In the genomic region with DNA sequence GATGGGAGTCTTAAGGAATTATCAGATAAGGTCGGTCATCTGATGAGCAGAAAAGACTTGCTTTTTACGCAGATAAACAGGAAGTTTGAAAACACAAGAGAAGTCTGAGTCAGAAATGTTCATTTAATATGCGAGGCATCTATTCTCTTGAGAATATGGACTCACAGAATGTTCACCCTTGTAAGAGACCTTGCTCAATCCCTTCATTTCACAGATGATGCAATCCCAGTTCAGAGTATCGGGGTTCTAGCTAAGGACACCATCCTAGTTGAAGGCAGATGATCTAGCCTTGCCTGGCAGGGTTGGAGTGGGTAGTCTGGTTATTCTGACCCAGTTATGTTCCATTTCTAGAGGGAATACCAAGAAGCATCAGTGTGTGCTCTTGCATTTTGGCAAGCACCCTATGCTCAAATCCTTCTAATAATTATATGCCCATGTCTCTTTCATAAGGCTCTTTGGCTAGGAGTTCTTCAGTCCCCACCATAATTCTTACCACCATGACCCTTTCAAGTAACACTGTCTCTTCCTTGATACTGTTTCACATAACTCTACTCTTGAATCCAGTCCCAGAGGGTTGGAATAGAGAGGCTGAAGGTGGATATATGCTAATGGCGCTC, we compare ENCODE assay signal across 8 cellular contexts. TPM values are rescaled to one million over a fixed set of nuclear protein-coding genes. Genes with fewer than 3 reads are reported as not detected.
DNase-seq lines count a peak whose midpoint lies in the region; ATAC-seq, FAIRE-seq and TF ChIP-seq lines count a peak whose summit lies in the region.

No MANE protein-coding gene starts in this region.

- no peak overlapping the region for H3K4me3 ChIP-seq in endothelial cell of umbilical vein (replicated peaks in 1 of 3; ENCODE audit: insufficient read depth in 1 of 3, low read depth in 1 of 3, low read length in 3 of 3)
- H3K4me3 ChIP-seq in parathyroid adenoma (ENCODE audit: low read depth, low read length), result no peak overlapping the region

- intact Hi-C loops in endothelial cell of umbilical vein (cut with micrococcal nuclease), result loop anchor here (2.0 kb wide), 1 partner anchor 67 kb away; no protein-coding TSS in a partner anchor

- no peak overlapping the region for H3K27ac Mint-ChIP-seq in endothelial cell (ENCODE audit: unreplicated experiment)

- dilution Hi-C loops in endothelial cell of umbilical vein (cut with MboI; ENCODE audit: extremely low pct_ligation_motif_present, low sequenced_read_pairs), result no loop called here

- H3K4me2 ChIP-seq in endothelial cell of umbilical vein (ENCODE audit: insufficient read depth, low read length), result peak overlapping the region; percentile 31
- no peak overlapping the region for H3K4me2 ChIP-seq in parathyroid adenoma (ENCODE audit: low read length)

- no peaks in the 10 kb centered on the region for H3K36me3 ChIP-seq in endothelial cell of umbilical vein (ENCODE audit: control insufficient read depth in 2 of 2, extremely low read depth in 1 of 2, insufficient read depth in 2 of 2, low read length in 2 of 2)
- H3K36me3 ChIP-seq in parathyroid adenoma (ENCODE audit: control insufficient read depth, insufficient read depth, low read length), result no peaks in the 10 kb centered on the region

- peaks cover 4% of the 10 kb centered on the region for H3K36me3 Mint-ChIP-seq in endothelial cell (ENCODE audit: low read depth, unreplicated experiment)

- no peak overlapping the region for H3K9ac ChIP-seq in endothelial cell of umbilical vein (replicated peaks; ENCODE audit: extremely low read depth, insufficient read depth, low read length)
- H3K9ac ChIP-seq in parathyroid adenoma, result no peak overlapping the region

- no peak overlapping the region for H3K4me3 Mint-ChIP-seq in endothelial cell (ENCODE audit: unreplicated experiment)

- FAIRE-seq in endothelial cell of umbilical vein (lab: Jason Lieb, UNC), result peak; percentile 26

- H3K79me2 ChIP-seq in endothelial cell of umbilical vein (ENCODE audit: control insufficient read depth, insufficient read depth, low read length), result peaks cover 41% of the 10 kb centered on the region
- peaks cover 81% of the 10 kb centered on the region for H3K79me2 ChIP-seq in parathyroid adenoma

- DNase-seq in SKM-1 (lab: John Stamatoyannopoulos, UW; ENCODE audit: unreplicated experiment) (peak; percentile 35), endothelial cell of umbilical vein (ENCODE audit: low read depth, low spot score) (no peak), SW 1271 (lab: John Stamatoyannopoulos, UW) (no peak), endothelial cell (ENCODE audit: low spot score) (no peak), ecto neural progenitor cell (ENCODE audit: low spot score) (no peak)

- H3K27ac ChIP-seq in C4-2B, result peak overlapping the region; percentile 12; the same call in 1 of the 2 replicates
- no peak overlapping the region for H3K27ac ChIP-seq in endothelial cell of umbilical vein (ENCODE audit: insufficient read depth, low read depth, low read length)
- H3K27ac ChIP-seq in parathyroid adenoma, result peak overlapping the region; percentile 75

- peaks cover 37% of the 10 kb centered on the region for H3K4me1 Mint-ChIP-seq in endothelial cell (ENCODE audit: unreplicated experiment)

- no peaks in the 10 kb centered on the region for H3K9me1 ChIP-seq in endothelial cell of umbilical vein (replicated peaks; ENCODE audit: control insufficient read depth, extremely low read depth, insufficient read depth, low read length)

- ATAC-seq in GM19397 (IDR thresholded peaks at IDR 0.05; ENCODE audit: unreplicated experiment), result no peak

- no peak for TF ChIP-seq POLR2A in endothelial cell of umbilical vein (IDR thresholded peaks at IDR 0.05; ENCODE audit: low read depth, low read length)

- H3K4me1 ChIP-seq in endothelial cell of umbilical vein (ENCODE audit: control insufficient read depth, extremely low read depth, insufficient read depth, low read length) (peaks cover 68% of the 10 kb centered on the region), parathyroid adenoma (peaks cover 71% of the 10 kb centered on the region)

- H2AFZ ChIP-seq in endothelial cell of umbilical vein (ENCODE audit: low read depth, low read length) (no peak overlapping the region), parathyroid adenoma (no peak overlapping the region)

- BruUV-seq in endothelial cell of umbilical vein (replicated peaks; lab: Mats Ljungman, UMichigan), result no TSS peak

- no peaks in the 10 kb centered on the region for H3K9me3 Mint-ChIP-seq in endothelial cell (ENCODE audit: unreplicated experiment)

- no peak for TF ChIP-seq CTCF in C4-2B (conservative IDR thresholded peaks at IDR 0.05)
- TF ChIP-seq CTCF in endothelial cell of umbilical vein (IDR thresholded peaks at IDR 0.05; ENCODE audit: extremely low read depth in 1 of 2, insufficient read depth in 1 of 2, low read depth in 1 of 2, low read length in 2 of 2), result no peak
- TF ChIP-seq CTCF in parathyroid adenoma (IDR thresholded peaks at IDR 0.05), result no peak
- TF ChIP-seq CTCF in endothelial cell (IDR thresholded peaks at IDR 0.05; ENCODE audit: unreplicated experiment), result no peak

- H3K9me3 ChIP-seq in endothelial cell of umbilical vein (replicated peaks; ENCODE audit: control insufficient read depth, insufficient read depth, low read length) (no peaks in the 10 kb centered on the region), parathyroid adenoma (ENCODE audit: control insufficient read depth, low read length) (no peaks in the 10 kb centered on the region)

- CTCF ChIA-PET in endothelial cell of umbilical vein (lab: Charles Lee), result interaction anchor here (1.2 to 2.0 kb wide), 2 partner anchors 12 to 68 kb away, joined by 4 to 5 read pairs; no protein-coding TSS in a partner anchor

- peaks cover 2% of the 10 kb centered on the region for H3K27me3 Mint-ChIP-seq in endothelial cell (ENCODE audit: unreplicated experiment)

- POLR2A ChIA-PET in endothelial cell of umbilical vein (lab: Charles Lee), result no interaction called here

- no peaks in the 10 kb centered on the region for H3K27me3 ChIP-seq in endothelial cell of umbilical vein (ENCODE audit: control insufficient read depth in 2 of 2, insufficient read depth in 2 of 2, low read length in 2 of 2)
- H3K27me3 ChIP-seq in parathyroid adenoma (ENCODE audit: control insufficient read depth, insufficient read depth, low read length), result no peaks in the 10 kb centered on the region

- no peaks in the 10 kb centered on the region for H4K20me1 ChIP-seq in endothelial cell of umbilical vein (replicated peaks; ENCODE audit: control insufficient read depth, extremely low read depth, insufficient read depth, low read length)

TF ChIP-seq in endothelial cell of umbilical vein, 7 proteins besides CTCF, POLR2A, EP300 and RAD21:
- no peak for TF ChIP-seq EZH2 (IDR thresholded peaks at IDR 0.05; ENCODE audit: borderline replicate concordance, low read depth, low read length, severe bottlenecking)
- no peak for TF ChIP-seq MYC (IDR thresholded peaks at IDR 0.05; ENCODE audit: low read depth, low read length)
- TF ChIP-seq, protein P1, sequence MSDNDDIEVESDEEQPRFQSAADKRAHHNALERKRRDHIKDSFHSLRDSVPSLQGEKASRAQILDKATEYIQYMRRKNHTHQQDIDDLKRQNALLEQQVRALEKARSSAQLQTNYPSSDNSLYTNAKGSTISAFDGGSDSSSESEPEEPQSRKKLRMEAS (IDR thresholded peaks at IDR 0.05; ENCODE audit: insufficient read depth, insufficient read length), result no peak
- no peak for TF ChIP-seq POLR2AphosphoS5 (IDR thresholded peaks at IDR 0.05; ENCODE audit: insufficient read depth, low read depth, low read length)
- TF ChIP-seq FOS (IDR thresholded peaks at IDR 0.05; ENCODE audit: borderline replicate concordance, insufficient read depth, low read length), result no peak
- TF ChIP-seq JUN (IDR thresholded peaks at IDR 0.05; ENCODE audit: borderline replicate concordance, insufficient read depth, insufficient read length, low read depth), result no peak
- no peak for TF ChIP-seq GATA2 (IDR thresholded peaks at IDR 0.05; ENCODE audit: insufficient read depth, insufficient read length, low read depth, low read length)

RNA-seq across cellular contexts. Expression of a gene that starts 42.5 kb away (rescaled TPM):
- total RNA-seq in endothelial cell of umbilical vein (59.5 and 66.8 TPM in 2 replicates), endothelial cell (ENCODE audit: unreplicated experiment) (16.7 TPM)
- polyA plus RNA-seq in endothelial cell of umbilical vein, result 29.4 and 36.5 TPM in 2 replicates
- polyA plus RNA-seq in endothelial cell of umbilical vein (2011; cell fraction: cytosol; rRNA removed), result 36.3 and 39.7 TPM in 2 replicates
- polyA plus RNA-seq in endothelial cell of umbilical vein (2011; cell fraction: nucleus; rRNA removed), result 92.6 and 95.6 TPM in 2 replicates
- polyA plus RNA-seq in endothelial cell of umbilical vein (2012), result 22.3 and 25.8 TPM in 2 replicates
- 155 and 163 TPM in 2 replicates for polyA minus RNA-seq in endothelial cell of umbilical vein
- polyA minus RNA-seq in endothelial cell of umbilical vein (2011; cell fraction: cytosol; rRNA and poly(A)+ RNA removed), result 2.6 TPM
- 117 and 159 TPM in 2 replicates for polyA minus RNA-seq in endothelial cell of umbilical vein (2011; cell fraction: nucleus; rRNA and poly(A)+ RNA removed)
